9 cellular contexts compared by ENCODE assay signal in genomic region chr15:63238796-63239195, GRCh38. TPM values are rescaled to one million over a fixed set of nuclear protein-coding genes. Genes with fewer than 3 reads are reported as not detected.
DNase-seq lines count a peak whose midpoint lies in the region; ATAC-seq and TF ChIP-seq lines count a peak whose summit lies in the region.
"Had no signal": no experiment of that assay in that cellular context is flagged by ENCODE, and none has a peak within 500 bp of the region (broad histone marks: within the 10 kb centered on the region; RNA-seq: fewer than 3 reads in every experiment).

No MANE protein-coding gene starts in this region.

- TF ChIP-seq CTCF in right atrium auricular region (IDR thresholded peaks at IDR 0.05): no peak
- no peak for TF ChIP-seq CTCF in MM.1S (IDR thresholded peaks at IDR 0.05; ENCODE audit: low read length)
- TF ChIP-seq CTCF in cardiac fibroblast (IDR thresholded peaks at IDR 0.05; ENCODE audit: low read depth, low read length): no peak

- ATAC-seq in Right ventricle myocardium superior (ENCODE audit: poor library complexity): peak; percentile 26
- no peak for ATAC-seq in GM18861 (IDR thresholded peaks at IDR 0.05; ENCODE audit: unreplicated experiment)

- no peaks in the 10 kb centered on the region for H3K9me3 Mint-ChIP-seq in stimulated activated naive CD8-positive, alpha-beta T cell treated with anti-CD3 and anti-CD28 coated beads, Interleukin-15, Interleukin-2, amounts not matched to agents 100 ng/mL and 50 ng/mL, for 24 hours

- H3K4me1 ChIP-seq in right atrium auricular region (peaks cover 0 to 28% of the 10 kb centered on the region in 2 donors), MM.1S (ENCODE audit: low read length) (peaks cover 3% of the 10 kb centered on the region)

- peaks cover 91% of the 10 kb centered on the region for H3K4me1 Mint-ChIP-seq in stimulated activated naive CD8-positive, alpha-beta T cell treated with anti-CD3 and anti-CD28 coated beads, Interleukin-15, Interleukin-2, amounts not matched to agents 100 ng/mL and 50 ng/mL, for 24 hours (ENCODE audit: low read depth)

- no peaks in the 10 kb centered on the region for H3F3A ChIP-seq in MM.1S (ENCODE audit: insufficient read depth, low read length)

- peaks cover 80% of the 10 kb centered on the region for H3K36me3 Mint-ChIP-seq in stimulated activated naive CD8-positive, alpha-beta T cell treated with anti-CD3 and anti-CD28 coated beads, Interleukin-15, Interleukin-2, amounts not matched to agents 100 ng/mL and 50 ng/mL, for 24 hours (ENCODE audit: low read depth)

- intact Hi-C loops in Right ventricle myocardium superior (cut with DNase I): no loop called here

- no peak overlapping the region for H2AFZ ChIP-seq in MM.1S (ENCODE audit: low read length)

- H3K36me3 ChIP-seq in right atrium auricular region (no peaks in the 10 kb centered on the region), MM.1S (replicated peaks; ENCODE audit: insufficient read depth, low read length) (no peaks in the 10 kb centered on the region)

- H3K27ac Mint-ChIP-seq in stimulated activated naive CD8-positive, alpha-beta T cell treated with anti-CD3 and anti-CD28 coated beads, Interleukin-15, Interleukin-2, amounts not matched to agents 100 ng/mL and 50 ng/mL, for 24 hours: peak overlapping the region; percentile 74

- no peak overlapping the region for H3K4me3 Mint-ChIP-seq in stimulated activated naive CD8-positive, alpha-beta T cell treated with anti-CD3 and anti-CD28 coated beads, Interleukin-15, Interleukin-2, amounts not matched to agents 100 ng/mL and 50 ng/mL, for 24 hours

- no peak for DNase-seq in Right ventricle myocardium superior
- DNase-seq in right atrium auricular region (ENCODE audit: low spot score): no peak
- DNase-seq in MM.1S: peak; percentile 26
- DNase-seq in cardiac fibroblast (ENCODE audit: low read depth in 2 of 2): peak; percentile 75 to 83
- DNase-seq in D341Med (ENCODE audit: low spot score): no peak
- no peak for DNase-seq in iPS-NIHi7 (ENCODE audit: extremely low spot score)
- DNase-seq: DMS79 treated with DMSO at 0.1 percent for 48 hours had no signal

- no peaks in the 10 kb centered on the region for H3K9me2 ChIP-seq in MM.1S (replicated peaks; ENCODE audit: insufficient read depth, low read length)

- H3K79me2 ChIP-seq in MM.1S (ENCODE audit: low read length): peaks cover 13% of the 10 kb centered on the region; the same call in 1 of the 2 replicates

- H3K9me3 ChIP-seq in right atrium auricular region (no peaks in the 10 kb centered on the region), MM.1S (replicated peaks; ENCODE audit: insufficient read depth, low read length) (no peaks in the 10 kb centered on the region)

- H3K27me3 Mint-ChIP-seq in stimulated activated naive CD8-positive, alpha-beta T cell treated with anti-CD3 and anti-CD28 coated beads, Interleukin-15, Interleukin-2, amounts not matched to agents 100 ng/mL and 50 ng/mL, for 24 hours: no peaks in the 10 kb centered on the region

- H3K4me3 ChIP-seq in right atrium auricular region (no peak overlapping the region), MM.1S (ENCODE audit: low read length) (no peak overlapping the region), cardiac fibroblast (replicated peaks in 1 of 2; ENCODE audit: low read depth in 2 of 2, low read length in 2 of 2) (no peak overlapping the region)

- H3K27ac ChIP-seq in right atrium auricular region (peak overlapping the region in 1 of 2 donors; percentile 23), MM.1S (ENCODE audit: low read length) (no peak overlapping the region)

- H4K20me1 ChIP-seq in MM.1S (ENCODE audit: insufficient read depth, low read length): no peaks in the 10 kb centered on the region

- no peak overlapping the region for H3K4me2 ChIP-seq in MM.1S (ENCODE audit: low read depth, low read length)

- H3K27me3 ChIP-seq in right atrium auricular region (no peaks in the 10 kb centered on the region), MM.1S (replicated peaks; ENCODE audit: insufficient read depth, low read length) (no peaks in the 10 kb centered on the region)

- no peak overlapping the region for H3K9ac ChIP-seq in MM.1S (ENCODE audit: low read length)

RNA-seq across cellular contexts. Expression of gene APH1B, which starts 38.6 kb away (rescaled TPM):
- total RNA-seq in Right ventricle myocardium superior (7.1 TPM), right atrium auricular region (1 to 10 TPM; 4.8 to 6.9 TPM)

RNA-seq across cellular contexts. Expression of gene RAB8B, which starts 49.4 kb away (rescaled TPM):
- total RNA-seq in Right ventricle myocardium superior (10.0 TPM), right atrium auricular region (10 to 100 TPM; 10.2 to 19.3 TPM)

Comparison
In these comparisons a context has a peak if more than half of its experiments do, and no peak if none do; other contexts are left out.
1. DNase-seq: peak in MM.1S (single experiment) and cardiac fibroblast (2 of 2); none in Right ventricle myocardium superior (single experiment), right atrium auricular region (single experiment), D341Med (single experiment) and iPS-NIHi7 (single experiment).